In genomic region chr10:28010821-28011220, GRCh38 we compare ENCODE assay signal across 2 cellular contexts.
TF ChIP-seq lines count a peak whose summit lies in the region.

No MANE protein-coding gene starts in this region.

TF ChIP-seq in HepG2, 621 proteins besides CTCF, POLR2A, EP300 and RAD21:
- TF ChIP-seq CEBPB (IDR thresholded peaks at IDR 0.05; ENCODE audit: borderline replicate concordance, low read depth, low read length) (peak; percentile 60; the same call in 1 of the 2 replicates), NFIC (IDR thresholded peaks at IDR 0.05; ENCODE audit: low read length) (no peak)

TF ChIP-seq in K562, 482 proteins besides CTCF, POLR2A, EP300 and RAD21:
- TF ChIP-seq CEBPB (tag; IDR thresholded peaks at IDR 0.05) (0 out of 2 replicates have a peak, but pooled peaks have one; percentile 29), CEBPG (CRISPR knock-in tag; IDR thresholded peaks at IDR 0.05) (no peak), CEBPG (tag; conservative IDR thresholded peaks at IDR 0.05 in 1 of 2, IDR thresholded peaks at IDR 0.05 in 1 of 2) (peak in 1 of 2 experiments; percentile 76; a peak in 2 of 4 replicates), ERF (CRISPR knock-in tag; IDR thresholded peaks at IDR 0.05) (no peak), SLC30A9 (CRISPR knock-in tag; IDR thresholded peaks at IDR 0.05) (no peak)
